In genomic region chr2:224016963-224017362, GRCh38 we compare ENCODE assay signal across 15 cellular contexts.
"Had no signal": no experiment of that assay in that cellular context is flagged by ENCODE, and none has a peak within 500 bp of the region (broad histone marks: within the 10 kb centered on the region; RNA-seq: fewer than 3 reads in every experiment).

No MANE protein-coding gene starts in this region.

- H3K36me3 ChIP-seq: ascending aorta, cardiac muscle cell, neural progenitor cell, ovary, SJCRH30, thoracic aorta, upper lobe of right lung had no signal

- FAIRE-seq: colon had no signal

- H3K9me3 Mint-ChIP-seq: mesothelial cell of epicardium, neural progenitor cell had no signal

- H3K4me2 ChIP-seq: neural progenitor cell had no signal

- H3K36me3 Mint-ChIP-seq: mesothelial cell of epicardium, neural progenitor cell had no signal

- H3K9me3 ChIP-seq: ascending aorta, ovary, SJCRH30, thoracic aorta, upper lobe of right lung had no signal

- H3K4me3 Mint-ChIP-seq: mesothelial cell of epicardium, neural progenitor cell, WTC11 had no signal

- H3K9ac ChIP-seq: neural progenitor cell had no signal

- H3K4me1 Mint-ChIP-seq: mesothelial cell of epicardium, neural progenitor cell had no signal

- H3K4me1 ChIP-seq: ascending aorta, neural progenitor cell, upper lobe of right lung had no signal

- H2AFZ ChIP-seq: neural progenitor cell had no signal

- H3K4me3 ChIP-seq: ascending aorta, cardiac muscle cell, neural progenitor cell, ovary, SJCRH30, thoracic aorta, upper lobe of right lung had no signal

- DNase-seq: activated CD4-positive, alpha-beta T cell treated with anti-CD3 and anti-CD28 coated beads for 48 hours; foreskin melanocyte; ovary; SJCRH30; T-helper 2 cell; upper lobe of right lung had no signal

- H3K27ac Mint-ChIP-seq: activated T-helper 2 cell treated with anti-CD3 and anti-CD28 coated beads, Interferon-gamma antibody, Interleukin-2, Interleukin-4, amounts not matched to agents 10 μg/mL and 5 μg/mL and 100 μg/mL, durations not matched to agents 14 hours and 24 hours and 36 hours; mesothelial cell of epicardium; neural progenitor cell; WTC11 had no signal

- H3K27me3 ChIP-seq: ascending aorta, cardiac muscle cell, neural progenitor cell, ovary, SJCRH30, upper lobe of right lung had no signal

- ATAC-seq: sciatic nerve, upper lobe of right lung, WTC11 had no signal

- H3K27ac ChIP-seq: ascending aorta, cardiac muscle cell, neural progenitor cell, ovary, SJCRH30, thoracic aorta, upper lobe of right lung had no signal
